ENCODE assay signal across 10 cellular contexts in genomic region chr5:150759334-150759583, GRCh38. TPM values are rescaled to one million over a fixed set of nuclear protein-coding genes. Genes with fewer than 3 reads are reported as not detected.
DNase-seq lines count a peak whose midpoint lies in the region; ATAC-seq, FAIRE-seq and TF ChIP-seq lines count a peak whose summit lies in the region.
"Had no signal": no experiment of that assay in that cellular context is flagged by ENCODE, and none has a peak within 500 bp of the region (broad histone marks: within the 10 kb centered on the region; RNA-seq: fewer than 3 reads in every experiment).

No MANE protein-coding gene starts in this region.

- CTCF ChIA-PET in SK-N-SH (lab: Yijun Ruan, JAX) = interaction anchor here (0.5 to 2.2 kb wide), 6 partner anchors 20 to 1343 kb away, joined by 3 to 7 read pairs (median 4); partner anchors contain the start of genes RBM22 and SMIM3

- no peaks in the 10 kb centered on the region for H3K27me3 Mint-ChIP-seq in activated T-helper 17 cell treated with anti-CD3 and anti-CD28 coated beads, Interleukin-2, amount 50 U/mL, for 72 hours
- H3K27me3 Mint-ChIP-seq: activated naive CD4-positive, alpha-beta T cell treated with anti-CD3 and anti-CD28 coated beads, Interleukin-2, amount 10 ng/mL, durations not matched to agents 7 days and 5 days had no signal

- H3K27ac Mint-ChIP-seq in activated T-helper 17 cell treated with anti-CD3 and anti-CD28 coated beads, Interleukin-2, amount 50 U/mL, for 72 hours = no peak overlapping the region
- H3K27ac Mint-ChIP-seq: activated naive CD4-positive, alpha-beta T cell treated with anti-CD3 and anti-CD28 coated beads, Interleukin-2, amount 10 ng/mL, durations not matched to agents 7 days and 5 days; stimulated activated effector memory CD8-positive, alpha-beta T cell treated with anti-CD3 and anti-CD28 coated beads, Interleukin-12 subunit alpha, Interleukin-12 subunit beta, amount 100 ng/mL, for 72 hours had no signal

- peak overlapping the region; percentile 84 for H3K4me2 ChIP-seq in SK-N-SH

- H3K27me3 ChIP-seq in SK-N-SH (ENCODE audit: insufficient read depth) (no peaks in the 10 kb centered on the region), bronchial epithelial cell (ENCODE audit: control insufficient read depth, insufficient read depth, low read length) (no peaks in the 10 kb centered on the region), lung (ENCODE audit: control insufficient read depth, insufficient read depth) (no peaks in the 10 kb centered on the region), upper lobe of right lung (no peaks in the 10 kb centered on the region)

- peak overlapping the region; percentile 99 for H2AFZ ChIP-seq in SK-N-SH (ENCODE audit: low read depth)

- peaks cover 30% of the 10 kb centered on the region for H3K36me3 Mint-ChIP-seq in activated T-helper 17 cell treated with anti-CD3 and anti-CD28 coated beads, Interleukin-2, amount 50 U/mL, for 72 hours (ENCODE audit: low read depth)

- TF ChIP-seq RAD21 in SK-N-SH (IDR thresholded peaks at IDR 0.05; ENCODE audit: low read length) = no peak

- no peak for FAIRE-seq in bronchial epithelial cell (lab: Jason Lieb, UNC)

- peaks cover 41% of the 10 kb centered on the region for H3K79me2 ChIP-seq in SK-N-SH (ENCODE audit: insufficient read depth)

- intact Hi-C loops in upper lobe of right lung (cut with DNase I) = no loop called here

- TF ChIP-seq CTCF in SK-N-SH (IDR thresholded peaks at IDR 0.05) (no peak), bronchial epithelial cell (IDR thresholded peaks at IDR 0.05; ENCODE audit: insufficient read depth, low read length, severe bottlenecking) (no peak), lung (IDR thresholded peaks at IDR 0.05; ENCODE audit: control extremely low read depth, extremely low read depth) (no peak), upper lobe of right lung (IDR thresholded peaks at IDR 0.05) (no peak)

- ATAC-seq in SK-N-SH treated with all-trans-retinoic acid at 6 μM for 48 hours (no peak), lung (ENCODE audit: insufficient read depth, low FRiP score) (no peak), upper lobe of right lung (no peak)
- no peak for ATAC-seq in activated T-helper 17 cell treated with anti-CD3 and anti-CD28 coated beads, Interleukin-2, amount 50 U/mL, for 72 hours (replicated peaks)

- TF ChIP-seq EP300 in SK-N-SH (IDR thresholded peaks at IDR 0.05; ENCODE audit: borderline replicate concordance in 1 of 2, low read depth in 1 of 2, low read length in 1 of 2) = no peak

- H4K20me1 ChIP-seq in SK-N-SH (ENCODE audit: insufficient read depth) = no peaks in the 10 kb centered on the region

- peaks cover 18% of the 10 kb centered on the region for H3K4me1 Mint-ChIP-seq in activated T-helper 17 cell treated with anti-CD3 and anti-CD28 coated beads, Interleukin-2, amount 50 U/mL, for 72 hours

- peaks cover 18 to 30% of the 10 kb centered on the region in 2 experiments for H3K36me3 ChIP-seq in SK-N-SH (replicated peaks in 1 of 2; ENCODE audit: control insufficient read depth in 1 of 2, insufficient read depth in 2 of 2, low read length in 1 of 2)
- peaks cover 5% of the 10 kb centered on the region for H3K36me3 ChIP-seq in bronchial epithelial cell (ENCODE audit: control insufficient read depth, insufficient read depth, low read length)
- peaks cover 2 to 5% of the 10 kb centered on the region in 2 donors for H3K36me3 ChIP-seq in lung (ENCODE audit: control insufficient read depth in 2 of 2, insufficient read depth in 2 of 2, low read length in 2 of 2)
- peaks cover 20% of the 10 kb centered on the region for H3K36me3 ChIP-seq in upper lobe of right lung

- H3K9ac ChIP-seq in SK-N-SH = peak overlapping the region; percentile 86

- H3K4me3 ChIP-seq in SK-N-SH (ENCODE audit: low read depth in 2 of 2, low read length in 1 of 2) (peak overlapping the region; percentile 85 to 91), bronchial epithelial cell (ENCODE audit: low read depth, low read length) (peak overlapping the region; percentile 58), lung (peak overlapping the region; percentile 75), upper lobe of right lung (peak overlapping the region; percentile 76)

- H3K9me3 Mint-ChIP-seq in activated T-helper 17 cell treated with anti-CD3 and anti-CD28 coated beads, Interleukin-2, amount 50 U/mL, for 72 hours = no peaks in the 10 kb centered on the region
- H3K9me3 Mint-ChIP-seq: activated naive CD4-positive, alpha-beta T cell treated with anti-CD3 and anti-CD28 coated beads, Interleukin-2, amount 10 ng/mL, durations not matched to agents 7 days and 5 days; stimulated activated effector memory CD8-positive, alpha-beta T cell treated with anti-CD3 and anti-CD28 coated beads, Interleukin-12 subunit alpha, Interleukin-12 subunit beta, amount 100 ng/mL, for 72 hours had no signal

- DNase-seq in SK-N-SH (no peak), bronchial epithelial cell (ENCODE audit: low read depth) (no peak), lung (ENCODE audit: low spot score) (no peak), upper lobe of right lung (no peak), NCI-H1417 treated with DMSO at 0.1 percent for 48 hours (lab: John Stamatoyannopoulos, UW) (no peak), putamen (ENCODE audit: low spot score) (no peak)

- H3K9me3 ChIP-seq in SK-N-SH (no peaks in the 10 kb centered on the region), lung (ENCODE audit: control insufficient read depth in 2 of 2, insufficient read depth in 1 of 2, low read length in 1 of 2) (no peaks in the 10 kb centered on the region), upper lobe of right lung (no peaks in the 10 kb centered on the region)

- H3K9me2 ChIP-seq in SK-N-SH = no peaks in the 10 kb centered on the region

- H3K27ac ChIP-seq in SK-N-SH (ENCODE audit: low read depth in 2 of 2, low read length in 1 of 2) = peak overlapping the region; percentile 95 to 98
- H3K27ac ChIP-seq in lung (ENCODE audit: low read depth in 1 of 2, low read length in 1 of 2) = peak overlapping the region; percentile 87 to 98
- H3K27ac ChIP-seq in upper lobe of right lung = peak overlapping the region; percentile 93

- POLR2A ChIA-PET in SK-N-SH (lab: Yijun Ruan, JAX) = interaction anchor here (0.8 to 1.5 kb wide), 3 partner anchors 10 to 309 kb away, joined by 3 to 13 read pairs (median 4); partner anchors contain the start of genes RPS14 and SMIM3

- H3K4me3 Mint-ChIP-seq in activated T-helper 17 cell treated with anti-CD3 and anti-CD28 coated beads, Interleukin-2, amount 50 U/mL, for 72 hours = no peak overlapping the region
- H3K4me3 Mint-ChIP-seq: activated naive CD4-positive, alpha-beta T cell treated with anti-CD3 and anti-CD28 coated beads, Interleukin-2, amount 10 ng/mL, durations not matched to agents 7 days and 5 days; stimulated activated effector memory CD8-positive, alpha-beta T cell treated with anti-CD3 and anti-CD28 coated beads, Interleukin-12 subunit alpha, Interleukin-12 subunit beta, amount 100 ng/mL, for 72 hours had no signal

- peaks cover 5% of the 10 kb centered on the region for H3F3A ChIP-seq in SK-N-SH (replicated peaks; ENCODE audit: insufficient read depth)

- H3K4me1 ChIP-seq in SK-N-SH (ENCODE audit: control insufficient read depth in 1 of 2, insufficient read depth in 2 of 2, low read depth in 1 of 2, low read length in 1 of 2) (peaks cover 6 to 25% of the 10 kb centered on the region in 2 experiments; a peak in 3 of 4 replicates), lung (ENCODE audit: control insufficient read depth in 2 of 2, insufficient read depth in 2 of 2, low read length in 2 of 2) (peaks cover 4 to 11% of the 10 kb centered on the region in 2 donors), upper lobe of right lung (peaks cover 28% of the 10 kb centered on the region)

- WGBS in SK-N-SH (ENCODE audit: low lambda C conversion rate) = 54% methylated on average over 4 of the region's 4 CpGs
- 63 to 67% methylated on average over 4 of the region's 4 CpGs for WGBS in lung, 2 donors

TF ChIP-seq in SK-N-SH, 30 proteins besides CTCF, POLR2A, EP300 and RAD21 (continues in another document):
- TF ChIP-seq RFX5 (IDR thresholded peaks at IDR 0.05; ENCODE audit: low read length) = no peak
- no peak for TF ChIP-seq CHD2 (IDR thresholded peaks at IDR 0.05; ENCODE audit: low read length, partially characterized antibody)
- no peak for TF ChIP-seq RCOR1 (IDR thresholded peaks at IDR 0.05; ENCODE audit: low read length)
- no peak for TF ChIP-seq FOSL2 (IDR thresholded peaks at IDR 0.05; ENCODE audit: borderline replicate concordance, low read depth)
- TF ChIP-seq NRF1 (IDR thresholded peaks at IDR 0.05; ENCODE audit: low read depth, low read length) = no peak

TF ChIP-seq in SK-N-SH treated with all-trans-retinoic acid at 6 μM for 48 hours, 23 proteins besides CTCF, POLR2A, EP300 and RAD21 (continues in another document):
- no peak for TF ChIP-seq RARB (CRISPR knock-in tag; IDR thresholded peaks at IDR 0.05)
- no peak for TF ChIP-seq ZNF8 (CRISPR knock-in tag; IDR thresholded peaks at IDR 0.05)

RNA-seq across cellular contexts. Expression of gene DCTN4, which starts 0.4 kb away (rescaled TPM):
- polyA plus RNA-seq in SK-N-SH (2012; rRNA removed) (22.8 and 30.5 TPM in 2 replicates), lung (10 to 100 TPM; 21.2 to 27.1 TPM)
- 27.9 and 28.4 TPM in 2 replicates for polyA plus RNA-seq in SK-N-SH (2012; cell fraction: cytosol; rRNA removed)
- polyA plus RNA-seq in SK-N-SH (2012; cell fraction: nucleus; rRNA removed) = 26.4 and 39.4 TPM in 2 replicates
- total RNA-seq in bronchial epithelial cell (23.7 and 27.5 TPM in 2 replicates), lung (100 to 1,000 TPM in 1 of 2 donors, 10 to 100 TPM in 1; 69.1 to 105 TPM), upper lobe of right lung (68.5 TPM)
- 10 to 100 TPM; 37.3 to 41.9 TPM for total RNA-seq in activated T-helper 17 cell treated with anti-CD3 and anti-CD28 coated beads, Interleukin-2, amount 50 U/mL, for 72 hours

RNA-seq across cellular contexts. Expression of gene SMIM3, which starts 19.3 kb away (rescaled TPM):
- polyA plus RNA-seq in SK-N-SH (2012; rRNA removed) (39.9 and 44.8 TPM in 2 replicates), lung (10 to 100 TPM; 14.0 to 54.8 TPM)
- 51.4 and 54.9 TPM in 2 replicates for polyA plus RNA-seq in SK-N-SH (2012; cell fraction: cytosol; rRNA removed)
- polyA plus RNA-seq in SK-N-SH (2012; cell fraction: nucleus; rRNA removed) = 18.3 and 21.5 TPM in 2 replicates
- total RNA-seq in bronchial epithelial cell (3.4 and 3.7 TPM in 2 replicates), lung (10 to 100 TPM; 14.3 to 19.7 TPM), upper lobe of right lung (28.3 TPM)
- total RNA-seq in activated T-helper 17 cell treated with anti-CD3 and anti-CD28 coated beads, Interleukin-2, amount 50 U/mL, for 72 hours = 10 to 100 TPM; 17.7 to 20.2 TPM

RNA-seq across cellular contexts. Expression of gene RBM22, which starts 58.4 kb away (rescaled TPM):
- polyA plus RNA-seq in SK-N-SH (2012; rRNA removed) (30.7 and 41.0 TPM in 2 replicates), lung (10 to 100 TPM; 27.2 to 35.4 TPM)
- polyA plus RNA-seq in SK-N-SH (2012; cell fraction: cytosol; rRNA removed) = 27.2 and 30.1 TPM in 2 replicates
- polyA plus RNA-seq in SK-N-SH (2012; cell fraction: nucleus; rRNA removed) = 39.9 and 65.8 TPM in 2 replicates
- total RNA-seq in bronchial epithelial cell (13.7 and 16.4 TPM in 2 replicates), lung (10 to 100 TPM; 41.9 to 49.9 TPM), upper lobe of right lung (51.2 TPM)
- 10 to 100 TPM; 60.3 to 61.5 TPM for total RNA-seq in activated T-helper 17 cell treated with anti-CD3 and anti-CD28 coated beads, Interleukin-2, amount 50 U/mL, for 72 hours
